ENCODE assay signal across 8 cellular contexts in genomic region chr20:23147964-23148720, GRCh38.
DNase-seq lines count a peak whose midpoint lies in the region; ATAC-seq and TF ChIP-seq lines count a peak whose summit lies in the region.

No MANE protein-coding gene starts in this region.

- DNase-seq in AG08396 (ENCODE audit: low spot score) (peak; percentile 59), HS-5 (ENCODE audit: low read depth) (peak; percentile 64), heart right ventricle (peak in 1 of 2 donors; percentile 46), T-helper 9 cell (no peak), NAMALWA (ENCODE audit: low spot score) (no peak)
- DNase-seq in activated CD8-positive, alpha-beta memory T cell treated with anti-CD3 and anti-CD28 coated beads, Interleukin-2, amount 10 ng/mL, durations not matched to agents 7 days and 5 days = peak; percentile 69
- peak in 1 of 2 donors; percentile 69 for DNase-seq in stimulated activated effector memory CD8-positive, alpha-beta T cell treated with anti-CD3 and anti-CD28 coated beads, Interleukin-12 subunit alpha, Interleukin-12 subunit beta, amount 100 ng/mL, for 72 hours (ENCODE audit: low spot score in 2 of 2)

- peaks cover 52% of the 10 kb centered on the region for H3K4me1 Mint-ChIP-seq in activated CD8-positive, alpha-beta memory T cell treated with anti-CD3 and anti-CD28 coated beads, Interleukin-2, amount 10 ng/mL, durations not matched to agents 7 days and 5 days
- peaks cover 11% of the 10 kb centered on the region for H3K4me1 Mint-ChIP-seq in stimulated activated effector memory CD8-positive, alpha-beta T cell treated with anti-CD3 and anti-CD28 coated beads, Interleukin-12 subunit alpha, Interleukin-12 subunit beta, amount 100 ng/mL, for 72 hours

- H3K4me1 ChIP-seq in heart right ventricle = peaks cover 11 to 92% (median 56%) of the 10 kb centered on the region in 9 donors

- ATAC-seq in GM19023 (IDR thresholded peaks at IDR 0.05; ENCODE audit: unreplicated experiment) (peak; percentile 52), heart right ventricle (peak in 5 of 8 donors; percentile 17 to 65 (median 43))
- ATAC-seq in activated CD8-positive, alpha-beta memory T cell treated with anti-CD3 and anti-CD28 coated beads, Interleukin-2, amount 10 ng/mL, durations not matched to agents 7 days and 5 days = peak; percentile 86
- ATAC-seq in stimulated activated effector memory CD8-positive, alpha-beta T cell treated with anti-CD3 and anti-CD28 coated beads, Interleukin-12 subunit alpha, Interleukin-12 subunit beta, amount 100 ng/mL, for 72 hours = peak; percentile 91

- H3K36me3 Mint-ChIP-seq in activated CD8-positive, alpha-beta memory T cell treated with anti-CD3 and anti-CD28 coated beads, Interleukin-2, amount 10 ng/mL, durations not matched to agents 7 days and 5 days = peaks cover 1% of the 10 kb centered on the region
- H3K36me3 Mint-ChIP-seq in stimulated activated effector memory CD8-positive, alpha-beta T cell treated with anti-CD3 and anti-CD28 coated beads, Interleukin-12 subunit alpha, Interleukin-12 subunit beta, amount 100 ng/mL, for 72 hours = no peaks in the 10 kb centered on the region

- peak overlapping the region; percentile 4 to 92 (median 66) for H3K27ac ChIP-seq in heart right ventricle

- no peaks in the 10 kb centered on the region for H3K9me3 Mint-ChIP-seq in activated CD8-positive, alpha-beta memory T cell treated with anti-CD3 and anti-CD28 coated beads, Interleukin-2, amount 10 ng/mL, durations not matched to agents 7 days and 5 days (ENCODE audit: low read depth)
- no peaks in the 10 kb centered on the region for H3K9me3 Mint-ChIP-seq in stimulated activated effector memory CD8-positive, alpha-beta T cell treated with anti-CD3 and anti-CD28 coated beads, Interleukin-12 subunit alpha, Interleukin-12 subunit beta, amount 100 ng/mL, for 72 hours

- no peak for TF ChIP-seq CTCF in heart right ventricle (IDR thresholded peaks at IDR 0.05)

- H3K27me3 ChIP-seq in heart right ventricle = no peaks in the 10 kb centered on the region

- H3K4me3 ChIP-seq in heart right ventricle = peak overlapping the region in 1 of 10 donors; percentile 13

- peak overlapping the region; percentile 8 for H3K4me3 Mint-ChIP-seq in activated CD8-positive, alpha-beta memory T cell treated with anti-CD3 and anti-CD28 coated beads, Interleukin-2, amount 10 ng/mL, durations not matched to agents 7 days and 5 days
- H3K4me3 Mint-ChIP-seq in stimulated activated effector memory CD8-positive, alpha-beta T cell treated with anti-CD3 and anti-CD28 coated beads, Interleukin-12 subunit alpha, Interleukin-12 subunit beta, amount 100 ng/mL, for 72 hours = peak overlapping the region; percentile 10

- CTCF ChIA-PET in activated CD8-positive, alpha-beta memory T cell treated with anti-CD3 and anti-CD28 coated beads, Interleukin-2, amount 10 ng/mL, durations not matched to agents 7 days and 5 days (lab: Charles Lee) = no interaction called here

- H3K27me3 Mint-ChIP-seq in activated CD8-positive, alpha-beta memory T cell treated with anti-CD3 and anti-CD28 coated beads, Interleukin-2, amount 10 ng/mL, durations not matched to agents 7 days and 5 days = peaks cover 24% of the 10 kb centered on the region

- WGBS in heart right ventricle, 2 donors = 57 to 73% methylated on average over 9 of the region's 9 CpGs

- H3K27ac Mint-ChIP-seq in activated CD8-positive, alpha-beta memory T cell treated with anti-CD3 and anti-CD28 coated beads, Interleukin-2, amount 10 ng/mL, durations not matched to agents 7 days and 5 days = peak overlapping the region; percentile 82
- peak overlapping the region; percentile 2 for H3K27ac Mint-ChIP-seq in stimulated activated effector memory CD8-positive, alpha-beta T cell treated with anti-CD3 and anti-CD28 coated beads, Interleukin-12 subunit alpha, Interleukin-12 subunit beta, amount 100 ng/mL, for 72 hours

- intact Hi-C loops in heart right ventricle (cut with DNase I) = loop anchor here in 1 of 10 donors (10.0 kb wide), 1 partner anchor 47 kb away; no protein-coding TSS in a partner anchor

- no peaks in the 10 kb centered on the region for H3K9me3 ChIP-seq in heart right ventricle

- H3K36me3 ChIP-seq in heart right ventricle = no peaks in the 10 kb centered on the region

Comparison
In these comparisons a context has a peak if more than half of its experiments do, and no peak if none do; other contexts are left out.
1. DNase-seq: peak in AG08396 (single experiment), HS-5 (single experiment) and activated CD8-positive, alpha-beta memory T cell treated with anti-CD3 and anti-CD28 coated beads, Interleukin-2, amount 10 ng/mL, durations not matched to agents 7 days and 5 days (single experiment); none in T-helper 9 cell (single experiment) and NAMALWA (single experiment).
2. Peak in every context shown above with its lines, with median percentiles within 50 percentile points of each other: ATAC-seq.